Comparison of ENCODE assay signal across 24 cellular contexts in genomic region chr2:166458682-166459081, GRCh38. TPM values are rescaled to one million over a fixed set of nuclear protein-coding genes. Genes with fewer than 3 reads are reported as not detected.
"Had no signal": no experiment of that assay in that cellular context is flagged by ENCODE, and none has a peak within 500 bp of the region (broad histone marks: within the 10 kb centered on the region; RNA-seq: fewer than 3 reads in every experiment).

No MANE protein-coding gene starts in this region.

- H3K4me1 ChIP-seq: left ventricle myocardium inferior, right atrium auricular region, right lobe of liver, testis, thyroid gland, transverse colon, vagina had no signal

- DNase-seq: islet precursor cell; left ventricle myocardium inferior; mesendoderm; naive B cell; ovary; right lobe of liver; stimulated activated CD4-positive, alpha-beta T cell treated with anti-CD3 and anti-CD28 coated beads, Interleukin-1b, Interleukin-23, amount 100 ng/mL, for 48 hours; stimulated activated CD4-positive, alpha-beta T cell treated with anti-CD3 and anti-CD28 coated beads, Interleukin-2, amount 100 ng/mL, for 48 hours; stimulated activated CD4-positive, alpha-beta T cell treated with anti-CD3 and anti-CD28 coated beads, Interleukin-4, amount 100 ng/mL, for 4 hours; stimulated activated CD8-positive, alpha-beta memory T cell treated with anti-CD3 and anti-CD28 coated beads, Interleukin-4, amount 100 ng/mL, for 48 hours; stimulated activated naive CD4-positive, alpha-beta T cell treated with Interleukin-2 at 50 U/mL for 16 hours; stimulated activated naive CD8-positive, alpha-beta T cell treated with anti-CD3 and anti-CD28 coated beads, Interleukin-15, amount 100 ng/mL, for 72 hours; substantia nigra; testis; thyroid gland; transverse colon; upper lobe of left lung had no signal

- ATAC-seq: natural killer cell treated with Interleukin-12 subunit alpha and Interleukin-12 subunit beta and Interleukin-15 and Interleukin-18, amount 100 ng/mL, for 72 hours; right lobe of liver; stimulated activated memory B cell treated with anti-CD40 and anti-IgM and Interleukin-4, amounts not matched to agents 10 μg/mL and 1 μg/mL and 100 μg/mL, for 72 hours; stimulated activated naive CD8-positive, alpha-beta T cell treated with anti-CD3 and anti-CD28 coated beads, Interleukin-15, amount 100 ng/mL, for 72 hours had no signal

- H3K9me3 ChIP-seq: ovary, right atrium auricular region, right lobe of liver, testis, thyroid gland, transverse colon, upper lobe of left lung, vagina had no signal

- H3K27ac ChIP-seq: left ventricle myocardium inferior, ovary, right atrium auricular region, right lobe of liver, testis, thyroid gland, transverse colon, upper lobe of left lung, vagina had no signal

- H3K27me3 ChIP-seq: ovary, right atrium auricular region, right lobe of liver, testis, thyroid gland, transverse colon, upper lobe of left lung, vagina had no signal

- H3K4me3 ChIP-seq: left ventricle myocardium inferior, lung, ovary, right atrium auricular region, right lobe of liver, smooth muscle cell, testis, thyroid gland, transverse colon, upper lobe of left lung, vagina had no signal

- H3K4me2 ChIP-seq: smooth muscle cell had no signal

- H3K36me3 ChIP-seq: ovary, right atrium auricular region, right lobe of liver, thyroid gland, transverse colon, upper lobe of left lung, vagina had no signal

RNA-seq across cellular contexts. Expression of gene SCN7A, which starts 35.4 kb away (rescaled TPM):
- total RNA-seq: natural killer cell treated with Interleukin-12 subunit alpha and Interleukin-12 subunit beta and Interleukin-15 and Interleukin-18, amount 100 ng/mL, for 72 hours; pulmonary artery endothelial cell; smooth muscle cell had no signal
- polyA plus RNA-seq: smooth muscle cell had no signal
